8 cellular contexts compared by ENCODE assay signal in the genomic region with DNA sequence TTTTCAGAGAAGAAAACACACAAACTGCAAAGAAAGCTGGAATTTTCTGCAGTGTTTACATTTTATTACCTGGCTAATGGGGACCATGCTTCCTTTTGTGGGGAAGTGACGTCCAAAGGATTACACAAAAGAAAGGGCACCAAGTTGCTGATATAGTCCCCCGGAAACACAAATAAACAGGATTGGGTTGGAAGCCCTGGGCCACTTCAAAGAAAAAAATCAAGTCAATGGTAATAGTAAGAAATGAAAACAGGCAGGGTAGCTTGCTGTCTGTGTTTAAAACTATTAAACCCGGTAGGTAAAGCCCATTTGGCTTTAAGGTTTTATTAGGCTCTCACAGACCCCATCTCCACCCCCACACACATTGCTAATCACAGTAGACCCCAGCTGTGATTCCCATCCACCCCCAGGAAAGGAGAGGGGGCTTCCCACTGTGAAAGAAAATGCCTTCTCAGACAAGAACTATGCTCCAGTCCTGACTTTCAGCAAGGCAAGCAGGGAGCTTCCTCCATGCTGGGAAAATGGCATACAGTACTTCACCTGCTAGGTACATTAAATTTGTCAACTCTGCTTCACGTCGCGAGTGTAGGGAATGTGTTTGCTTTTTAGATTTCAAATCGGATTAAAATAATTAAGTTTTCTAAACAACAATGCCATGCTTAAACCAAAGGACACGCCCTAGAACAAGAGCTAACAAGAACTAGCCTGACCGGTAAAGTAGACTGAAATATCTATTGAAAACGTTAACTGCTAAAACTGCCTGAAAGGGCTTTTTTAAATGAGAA. TPM values are rescaled to one million over a fixed set of nuclear protein-coding genes. Genes with fewer than 3 reads are reported as not detected.
A peak's percentile ranks its signal among the peaks of the same experiment; 100 is the strongest.
DNase-seq lines count a peak whose midpoint lies in the region; ATAC-seq, FAIRE-seq and TF ChIP-seq lines count a peak whose summit lies in the region.

No MANE protein-coding gene starts in this region.

- DNase-seq in COLO668 (lab: John Stamatoyannopoulos, UW; ENCODE audit: unreplicated experiment) (peak; percentile 10), NCI-H1105 treated with DMSO at 0.1 percent for 48 hours (lab: John Stamatoyannopoulos, UW) (peak; percentile 77), T47D (ENCODE audit: low read depth in 1 of 2, low spot score in 1 of 2) (peak; percentile 39 to 73), lower leg skin (ENCODE audit: low spot score in 2 of 2) (no peak), urothelium cell line (ENCODE audit: low spot score) (no peak), GM13976 (ENCODE audit: low spot score) (no peak)

- WGBS in lower leg skin, 2 donors: 14 to 21% methylated on average over 10 of the region's 10 CpGs

- TF ChIP-seq CTCF in lower leg skin (IDR thresholded peaks at IDR 0.05): no peak
- TF ChIP-seq CTCF in GM13976 (IDR thresholded peaks at IDR 0.05; ENCODE audit: borderline replicate concordance, control extremely low read depth, extremely low read depth, insufficient read depth, missing control alignments): no peak

- no peak for TF ChIP-seq POLR2A in lower leg skin (IDR thresholded peaks at IDR 0.05)

- ATAC-seq in GM21447 (IDR thresholded peaks at IDR 0.05; ENCODE audit: unreplicated experiment): no peak
- ATAC-seq in HG03025 (IDR thresholded peaks at IDR 0.05; ENCODE audit: low FRiP score, unreplicated experiment): no peak

- intact Hi-C loops in lower leg skin (cut with DNase I; ENCODE audit: low total_unique reads): loop anchor here (2.0 to 5.0 kb wide), 2 partner anchors 71 to 104 kb away; no protein-coding TSS in a partner anchor

- no peak for FAIRE-seq in urothelium cell line (lab: Jason Lieb, UNC)

- in situ Hi-C loops in T47D (cut with HindIII; ENCODE audit: low pct_unique_long_range_greater_than_20kb, low sequenced_read_pairs): no loop called here
- in situ Hi-C loops in GM13976 (cut with MboI; ENCODE audit: low sequenced_read_pairs, unreplicated experiment): loop anchor here (25.0 kb wide), 1 partner anchor 394 kb away; no protein-coding TSS in a partner anchor

- H3K4me3 ChIP-seq in lower leg skin (ENCODE audit: low read depth, poor library complexity, severe bottlenecking): peak overlapping the region; percentile 80

RNA-seq across cellular contexts. Expression of gene PERP, which starts 1.1 kb away (rescaled TPM):
- 1,000 to 10,000 TPM; 1,452 to 1,932 (median 1,836) TPM for total RNA-seq in lower leg skin

RNA-seq across cellular contexts. Expression of gene ARFGEF3, which starts 55.7 kb away (rescaled TPM):
- 10 to 100 TPM in 2 of 4 donors, 1 to 10 TPM in 2; 2.8 to 11.8 (median 7.8) TPM for total RNA-seq in lower leg skin

Comparison
In these comparisons a context has a peak if more than half of its experiments do, and no peak if none do; other contexts are left out.
1. DNase-seq: peak in COLO668 (single experiment), NCI-H1105 treated with DMSO at 0.1 percent for 48 hours (single experiment) and T47D (2 of 2); none in lower leg skin (0 of 2), urothelium cell line (single experiment) and GM13976 (single experiment).